In the genomic region with DNA sequence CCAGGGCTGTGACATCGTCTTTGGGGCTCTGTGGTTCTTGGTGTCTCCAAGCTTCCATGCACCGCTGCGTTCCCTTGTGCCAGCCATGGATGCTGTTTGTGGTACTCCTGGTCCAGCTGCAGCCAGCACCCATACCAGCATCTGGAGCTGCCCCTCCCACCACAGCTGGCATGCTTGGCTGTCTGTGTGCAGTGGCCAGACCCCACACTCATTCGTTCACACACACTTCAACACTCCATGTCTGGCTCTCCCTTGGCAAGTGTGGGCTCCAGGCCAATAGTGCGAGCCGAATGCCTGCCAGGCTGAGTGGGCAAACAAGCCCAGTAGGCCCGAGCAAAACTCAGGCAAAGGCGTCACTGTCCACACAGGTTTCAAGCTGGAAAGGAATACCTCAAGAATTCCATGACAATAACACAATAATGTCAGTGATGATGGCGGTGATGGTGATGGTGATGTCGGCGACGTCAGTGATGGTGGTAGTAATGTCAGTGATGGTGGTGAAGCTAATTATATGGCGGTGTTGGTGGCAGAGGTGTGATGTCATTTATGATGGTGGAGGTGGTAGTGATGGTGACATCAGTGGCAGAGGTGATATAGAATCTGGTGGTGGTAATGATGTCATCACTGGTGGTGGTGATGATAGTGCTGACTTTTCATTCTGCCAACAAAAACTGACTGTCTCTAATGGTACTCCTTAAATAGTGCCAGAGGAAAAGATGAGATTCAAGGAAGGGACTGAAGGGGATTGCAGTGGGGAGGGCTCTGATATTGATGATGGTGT, we compare ENCODE assay signal across 29 cellular contexts. TPM values are rescaled to one million over a fixed set of nuclear protein-coding genes. Genes with fewer than 3 reads are reported as not detected.
"Had no signal": no experiment of that assay in that cellular context is flagged by ENCODE, and none has a peak within 500 bp of the region (broad histone marks: within the 10 kb centered on the region; RNA-seq: fewer than 3 reads in every experiment).

No MANE protein-coding gene starts in this region.

- H3K27ac Mint-ChIP-seq: activated CD8-positive, alpha-beta T cell treated with anti-CD3 and anti-CD28 coated beads for 36 hours; activated naive CD4-positive, alpha-beta T cell treated with anti-CD3 and anti-CD28 coated beads, Interleukin-2, amount 50 U/mL, for 72 hours; activated T-cell treated with anti-CD3 and anti-CD28 coated beads, Interleukin-2, amount 50 U/mL, for 72 hours had no signal

- H3K4me2 ChIP-seq: KMS-11 had no signal

- H3K4me3 ChIP-seq: SJSA1 had no signal

- DNase-seq: activated CD4-positive, alpha-beta T cell treated with anti-CD3 and anti-CD28 coated beads for 4 hours; activated CD8-positive, alpha-beta memory T cell treated with anti-CD3 and anti-CD28 coated beads, Interleukin-2, amount 50 U/mL, for 4 hours; activated CD8-positive, alpha-beta T cell treated with anti-CD3 and anti-CD28 coated beads for 36 hours; activated naive CD4-positive, alpha-beta T cell treated with Interleukin-2 at 50 U/mL for 16 hours; activated T-cell treated with anti-CD3 and anti-CD28 coated beads, Interleukin-2, amount 50 U/mL, for 72 hours; brain microvascular endothelial cell; caudate nucleus; NCI-H1105; NCI-H1436; NCI-H1694 treated with DMSO at 0.1 percent for 48 hours; NCI-H2029 treated with DMSO at 0.1 percent for 48 hours; NCI-H345; NCI-H510A; NCI-H69; NK-92 treated with Interleukin-12 subunit alpha and Interleukin-12 subunit beta, amount 100 ng/mL, for 24 hours; OCI-M1; RPMI8226; SHP77; SW 1271 had no signal

- H3K27ac ChIP-seq: brain microvascular endothelial cell, KMS-11, SJSA1 had no signal

- H3K27me3 ChIP-seq: brain microvascular endothelial cell, SJSA1 had no signal

- H3K9ac ChIP-seq: KMS-11 had no signal

- H3K36me3 ChIP-seq: brain microvascular endothelial cell, SJSA1 had no signal

- H3K4me3 Mint-ChIP-seq: activated CD8-positive, alpha-beta T cell treated with anti-CD3 and anti-CD28 coated beads for 36 hours; activated T-cell treated with anti-CD3 and anti-CD28 coated beads, Interleukin-2, amount 50 U/mL, for 72 hours had no signal

- ATAC-seq: activated CD4-positive, CD25-positive, alpha-beta regulatory T cell treated with anti-CD3 and anti-CD28 coated beads, Interleukin-2, amount 50 U/mL, for 24 hours; activated CD8-positive, alpha-beta T cell treated with anti-CD3 and anti-CD28 coated beads for 36 hours; activated naive CD4-positive, alpha-beta T cell treated with anti-CD3 and anti-CD28 coated beads, Interleukin-2, amount 50 U/mL, for 72 hours; activated T-cell treated with anti-CD3 and anti-CD28 coated beads, Interleukin-2, amount 50 U/mL, for 72 hours; Panc1; SK-N-SH treated with all-trans-retinoic acid at 6 μM for 48 hours had no signal

- H3K36me3 Mint-ChIP-seq: activated naive CD4-positive, alpha-beta T cell treated with anti-CD3 and anti-CD28 coated beads, Interleukin-2, amount 50 U/mL, for 72 hours had no signal

- H3K9me3 Mint-ChIP-seq: activated CD8-positive, alpha-beta T cell treated with anti-CD3 and anti-CD28 coated beads for 36 hours; activated naive CD4-positive, alpha-beta T cell treated with anti-CD3 and anti-CD28 coated beads, Interleukin-2, amount 50 U/mL, for 72 hours had no signal

- H3K9me3 ChIP-seq: SJSA1 had no signal

RNA-seq across cellular contexts. Expression of a gene that starts 19.3 kb away (rescaled TPM):
- total RNA-seq: activated CD8-positive, alpha-beta T cell treated with anti-CD3 and anti-CD28 coated beads for 36 hours; activated naive CD4-positive, alpha-beta T cell treated with anti-CD3 and anti-CD28 coated beads, Interleukin-2, amount 50 U/mL, for 72 hours; activated T-cell treated with anti-CD3 and anti-CD28 coated beads, Interleukin-2, amount 50 U/mL, for 72 hours; cerebellum; MCF 10A; SJSA1; T-helper 1 cell treated with Interleukin-12 subunit alpha and Interleukin-12 subunit beta and Interleukin-4 antibody, amounts not matched to agents 30 ng/mL and 1 ng/mL, for 36 hours had no signal
- polyA plus RNA-seq: adipose tissue had no signal
